ENCODE assay signal across 29 cellular contexts in the genomic region with DNA sequence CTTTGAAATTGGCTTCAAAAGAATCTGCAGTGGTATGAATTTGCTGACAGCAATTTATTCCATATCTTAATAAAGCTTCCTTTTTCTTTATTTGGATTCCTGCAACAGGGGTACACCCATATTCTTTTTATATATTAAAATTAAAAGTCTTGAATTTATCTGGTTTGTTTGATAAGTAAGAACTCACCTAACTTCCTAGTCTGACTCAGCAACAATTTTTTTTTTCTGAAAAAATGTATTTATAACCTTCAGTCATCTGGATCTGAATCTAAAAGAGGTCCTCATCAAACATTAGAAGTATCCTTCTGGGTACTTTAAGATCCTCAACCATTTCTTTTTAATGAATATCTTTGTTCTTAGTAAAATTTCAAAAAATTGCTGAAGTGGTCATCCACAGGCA. TPM values are rescaled to one million over a fixed set of nuclear protein-coding genes. Genes with fewer than 3 reads are reported as not detected.
"Had no signal": no experiment of that assay in that cellular context is flagged by ENCODE, and none has a peak within 500 bp of the region (broad histone marks: within the 10 kb centered on the region; RNA-seq: fewer than 3 reads in every experiment).

No MANE protein-coding gene starts in this region.

- H3K4me3 ChIP-seq: hepatocyte, left ventricle myocardium inferior, lung, neural progenitor cell, right atrium auricular region, right lobe of liver, stomach, testis, thyroid gland, transverse colon, upper lobe of left lung had no signal

- H2AFZ ChIP-seq: hepatocyte, neural progenitor cell had no signal

- H3K9ac ChIP-seq: neural progenitor cell had no signal

- H3K4me2 ChIP-seq: hepatocyte, neural progenitor cell had no signal

- H3K36me3 Mint-ChIP-seq: neural progenitor cell had no signal

- H3K4me1 ChIP-seq: neural progenitor cell had no signal

- H3K9me3 ChIP-seq: left ventricle myocardium inferior, neutrophil, right atrium auricular region, right lobe of liver, stomach, testis, thyroid gland, transverse colon, upper lobe of left lung had no signal

- DNase-seq: islet precursor cell; left ventricle myocardium inferior; mesendoderm; naive thymus-derived CD8-positive, alpha-beta T cell; occipital lobe; right lobe of liver; stimulated activated CD4-positive, alpha-beta T cell treated with anti-CD3 and anti-CD28 coated beads, Interleukin-12 subunit alpha, Interleukin-12 subunit beta, amount 100 ng/mL, for 4 hours; stimulated activated CD4-positive, alpha-beta T cell treated with anti-CD3 and anti-CD28 coated beads, Interleukin-15, amount 100 ng/mL, for 24 hours; stimulated activated CD4-positive, alpha-beta T cell treated with anti-CD3 and anti-CD28 coated beads, Interleukin-2, amount 100 ng/mL, for 24 hours; stimulated activated CD4-positive, alpha-beta T cell treated with anti-CD3 and anti-CD28 coated beads, Interleukin-4, amount 100 ng/mL, for 1 hour; stimulated activated naive B cell treated with anti-CD40 and anti-IgM and Interleukin-4, amounts not matched to agents 10 μg/mL and 1 μg/mL and 100 μg/mL, for 72 hours; stimulated activated naive CD8-positive, alpha-beta T cell treated with anti-CD3 and anti-CD28 coated beads, Interleukin-15, Interleukin-2, amounts not matched to agents 100 U/mL and 50 U/mL, for 24 hours; stomach; transverse colon; upper lobe of left lung had no signal

- H3K27ac ChIP-seq: hepatocyte, left ventricle myocardium inferior, neural progenitor cell, neutrophil, right atrium auricular region, right lobe of liver, stomach, testis, thyroid gland, transverse colon, upper lobe of left lung had no signal

- H3K79me2 ChIP-seq: hepatocyte had no signal

- H3K36me3 ChIP-seq: left ventricle myocardium inferior, neural progenitor cell, right atrium auricular region, right lobe of liver, thyroid gland, transverse colon had no signal

- H3K27me3 Mint-ChIP-seq: naive thymus-derived CD8-positive, alpha-beta T cell; stimulated activated naive B cell treated with anti-CD40 and anti-IgM and Interleukin-4, amounts not matched to agents 10 μg/mL and 1 μg/mL and 100 μg/mL, for 72 hours had no signal

- H3K27ac Mint-ChIP-seq: mesothelial cell of epicardium; neural progenitor cell; progenitor cell of endocrine pancreas; stimulated activated naive B cell treated with anti-CD40 and anti-IgM and Interleukin-4, amounts not matched to agents 10 μg/mL and 1 μg/mL and 100 μg/mL, for 72 hours had no signal

- H3K4me3 Mint-ChIP-seq: mesothelial cell of epicardium; naive thymus-derived CD8-positive, alpha-beta T cell; neural progenitor cell; stimulated activated naive B cell treated with anti-CD40 and anti-IgM and Interleukin-4, amounts not matched to agents 10 μg/mL and 1 μg/mL and 100 μg/mL, for 72 hours had no signal

- H3K9me3 Mint-ChIP-seq: mesothelial cell of epicardium; naive thymus-derived CD8-positive, alpha-beta T cell; nephron; neural progenitor cell; stimulated activated naive B cell treated with anti-CD40 and anti-IgM and Interleukin-4, amounts not matched to agents 10 μg/mL and 1 μg/mL and 100 μg/mL, for 72 hours had no signal

- H3K27me3 ChIP-seq: hepatocyte, right atrium auricular region, right lobe of liver, stomach, testis, thyroid gland, transverse colon, upper lobe of left lung had no signal

- ATAC-seq: naive thymus-derived CD8-positive, alpha-beta T cell; right lobe of liver; stimulated activated naive B cell treated with anti-CD40 and anti-IgM and Interleukin-4, amounts not matched to agents 10 μg/mL and 1 μg/mL and 100 μg/mL, for 72 hours; stimulated activated naive CD8-positive, alpha-beta T cell treated with anti-CD3 and anti-CD28 coated beads, Interleukin-15, Interleukin-2, amounts not matched to agents 100 U/mL and 50 U/mL, for 24 hours had no signal

RNA-seq across cellular contexts. Expression of a gene that starts 26.1 kb away (rescaled TPM):
- total RNA-seq: left ventricle myocardium inferior; myocyte; naive thymus-derived CD8-positive, alpha-beta T cell; osteocyte; pulmonary artery endothelial cell; skeletal muscle tissue had no signal
